Comparison of ENCODE assay signal across 21 cellular contexts in genomic region chr4:82419451-82419850, GRCh38.
"Had no signal": no experiment of that assay in that cellular context is flagged by ENCODE, and none has a peak within 500 bp of the region (broad histone marks: within the 10 kb centered on the region; RNA-seq: fewer than 3 reads in every experiment).

No MANE protein-coding gene starts in this region.

- H3K9me3 ChIP-seq: adrenal gland, left lung, stomach, suprapubic skin, tibial nerve had no signal

- ATAC-seq: left lung; sciatic nerve; stimulated activated memory B cell treated with anti-CD40 and anti-IgM and Interleukin-4, amounts not matched to agents 10 μg/mL and 1 μg/mL and 100 μg/mL, for 72 hours had no signal

- H3K4me3 ChIP-seq: adrenal gland, left lung, lung, smooth muscle cell, stomach, suprapubic skin, tibial nerve had no signal

- DNase-seq: activated T-cell treated with anti-CD3 and anti-CD28 coated beads, Interleukin-2, amount 50 U/mL, for 1 hour; adrenal gland; central memory CD4-positive, alpha-beta T cell; dermis blood vessel endothelial cell; effector CD8-positive, alpha-beta T cell; foreskin melanocyte; glutamatergic neuron; hippocampal formation; kidney glomerular epithelial cell; left lung; naive B cell; occipital lobe; stimulated activated CD4-positive, alpha-beta T cell treated with anti-CD3 and anti-CD28 coated beads, Interleukin-15, amount 100 ng/mL, for 24 hours; stomach; T1000 had no signal

- H3K4me2 ChIP-seq: smooth muscle cell had no signal

- H3K4me1 ChIP-seq: suprapubic skin, tibial nerve had no signal

- H3K27ac ChIP-seq: adrenal gland, left lung, stomach, suprapubic skin, tibial nerve had no signal

- H3K27me3 ChIP-seq: adrenal gland, left lung, stomach, suprapubic skin, tibial nerve had no signal
